23 cellular contexts compared by ENCODE assay signal in the genomic region with DNA sequence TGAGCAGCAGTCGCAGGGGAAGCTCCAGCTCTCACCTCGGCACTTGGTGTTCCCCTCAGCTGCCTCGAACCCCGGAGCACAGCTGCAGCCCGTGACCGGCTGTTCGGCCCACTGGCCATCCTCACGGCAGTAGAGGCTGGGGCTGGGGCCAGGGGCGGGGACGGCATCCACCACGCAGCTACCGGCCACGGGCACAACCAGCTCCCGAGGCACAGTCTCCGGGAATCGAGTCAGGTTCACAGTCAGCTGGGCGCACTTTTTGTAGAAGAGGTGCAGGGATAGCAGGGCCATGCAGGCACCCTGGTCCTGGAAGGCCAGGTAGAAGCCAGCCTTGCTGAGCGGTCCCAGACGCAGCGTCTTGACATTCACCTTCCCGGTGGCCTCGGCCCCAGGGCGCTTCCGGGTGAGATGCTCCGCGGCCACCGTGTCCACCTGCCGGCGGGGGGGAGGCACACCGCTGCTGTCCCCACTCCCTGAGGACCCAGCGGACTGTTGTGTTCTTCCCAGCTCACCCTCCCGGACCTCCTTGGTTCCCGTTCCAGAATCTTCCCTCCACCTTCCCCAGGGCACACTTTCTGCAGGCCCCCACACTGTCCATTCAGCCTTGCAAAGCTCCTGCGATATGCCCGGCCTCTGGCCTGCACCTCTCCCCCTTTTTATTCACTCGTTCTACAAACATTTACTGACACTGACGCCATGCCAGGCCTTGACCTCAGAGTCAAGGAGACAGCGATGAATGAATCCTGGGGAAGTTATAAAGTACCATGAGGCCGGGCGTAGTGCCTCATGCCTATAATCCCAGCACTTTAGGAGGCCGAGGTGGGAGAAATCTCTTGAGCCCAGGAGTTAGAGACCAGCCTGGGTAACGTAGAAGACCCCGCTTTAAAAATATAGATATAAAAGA. TPM values are rescaled to one million over a fixed set of nuclear protein-coding genes. Genes with fewer than 3 reads are reported as not detected.
DNase-seq lines count a peak whose midpoint lies in the region; ATAC-seq, FAIRE-seq and TF ChIP-seq lines count a peak whose summit lies in the region.
"Had no signal": no experiment of that assay in that cellular context is flagged by ENCODE, and none has a peak within 500 bp of the region (broad histone marks: within the 10 kb centered on the region; RNA-seq: fewer than 3 reads in every experiment).

No MANE protein-coding gene starts in this region.

- peaks cover 8% of the 10 kb centered on the region for H3K4me1 ChIP-seq in ovary (ENCODE audit: insufficient read depth)
- H3K4me1 ChIP-seq: BE2C had no signal

- peaks cover 45% of the 10 kb centered on the region for H3K36me3 ChIP-seq in H7 (replicated peaks; ENCODE audit: control insufficient read depth, insufficient read depth, low read length)
- no peaks in the 10 kb centered on the region for H3K36me3 ChIP-seq in ovary
- H3K36me3 ChIP-seq: BE2C had no signal

- H3K27me3 ChIP-seq in H7 (ENCODE audit: control insufficient read depth, insufficient read depth, low read length) (no peaks in the 10 kb centered on the region), ovary (no peaks in the 10 kb centered on the region)
- H3K27me3 ChIP-seq: SJCRH30 had no signal

- H3K4me3 ChIP-seq in H7 (ENCODE audit: insufficient read depth, low read depth, low read length) (no peak overlapping the region), ovary (no peak overlapping the region)
- H3K4me3 ChIP-seq: A549, SJCRH30 had no signal

- no peak for TF ChIP-seq POLR2A in ovary (IDR thresholded peaks at IDR 0.05)

- H3K4me1 Mint-ChIP-seq in activated T-helper 1 cell treated with anti-CD3 and anti-CD28 coated beads, Interleukin-12 subunit alpha, Interleukin-12 subunit beta, Interleukin-2, Interleukin-4 antibody, amounts not matched to agents 30 ng/mL and 10 ng/mL and 1 ng/mL, durations not matched to agents 14 hours and 24 hours and 36 hours (ENCODE audit: low read depth) = peaks cover 9% of the 10 kb centered on the region

- intact Hi-C loops in ovary (cut with DNase I) = no loop called here
- intact Hi-C loops in activated T-helper 1 cell treated with anti-CD3 and anti-CD28 coated beads, Interleukin-12 subunit alpha, Interleukin-12 subunit beta, Interleukin-2, Interleukin-4 antibody, amounts not matched to agents 30 ng/mL and 10 ng/mL and 1 ng/mL, durations not matched to agents 14 hours and 24 hours and 36 hours (cut with micrococcal nuclease) = no loop called here

- DNase-seq in D721Med (ENCODE audit: insufficient read length, low spot score) (peak; percentile 6), H7 (peak; percentile 40), left lobe of liver (ENCODE audit: low spot score) (peak; percentile 70), ovary (peak; percentile 69 to 84 (median 72)), GOT3 (lab: John Stamatoyannopoulos, UW) (no peak)
- no peak for DNase-seq in stimulated activated CD4-positive, alpha-beta T cell treated with anti-CD3 and anti-CD28 coated beads, Interleukin-15, amount 100 ng/mL, for 24 hours
- DNase-seq in activated T-helper 1 cell treated with anti-CD3 and anti-CD28 coated beads, Interleukin-12 subunit alpha, Interleukin-12 subunit beta, Interleukin-2, Interleukin-4 antibody, amounts not matched to agents 30 ng/mL and 10 ng/mL and 1 ng/mL, durations not matched to agents 14 hours and 24 hours and 36 hours (ENCODE audit: low spot score) = no peak
- DNase-seq: BE2C; Caco-2; HCEC 1CT; KG1; NCI-H1092 treated with DMSO at 0.1 percent for 48 hours; NCI-H1436 treated with DMSO at 0.1 percent for 48 hours; NCI-H2029; NCI-H226; NCI-H510A treated with DMSO at 0.1 percent for 48 hours; NCI-H774; NK-92 treated with Interleukin-12 subunit alpha and Interleukin-12 subunit beta, amount 100 ng/mL, for 24 hours; SJCRH30 had no signal

- H3K36me3 Mint-ChIP-seq in activated T-helper 1 cell treated with anti-CD3 and anti-CD28 coated beads, Interleukin-12 subunit alpha, Interleukin-12 subunit beta, Interleukin-2, Interleukin-4 antibody, amounts not matched to agents 30 ng/mL and 10 ng/mL and 1 ng/mL, durations not matched to agents 14 hours and 24 hours and 36 hours (ENCODE audit: low read depth) = no peaks in the 10 kb centered on the region

- H3K27ac Mint-ChIP-seq in activated T-helper 1 cell treated with anti-CD3 and anti-CD28 coated beads, Interleukin-12 subunit alpha, Interleukin-12 subunit beta, Interleukin-2, Interleukin-4 antibody, amounts not matched to agents 30 ng/mL and 10 ng/mL and 1 ng/mL, durations not matched to agents 14 hours and 24 hours and 36 hours = no peak overlapping the region

- H3K27me3 Mint-ChIP-seq in activated T-helper 1 cell treated with anti-CD3 and anti-CD28 coated beads, Interleukin-12 subunit alpha, Interleukin-12 subunit beta, Interleukin-2, Interleukin-4 antibody, amounts not matched to agents 30 ng/mL and 10 ng/mL and 1 ng/mL, durations not matched to agents 14 hours and 24 hours and 36 hours (ENCODE audit: insufficient read depth) = peaks cover 18% of the 10 kb centered on the region

- H3K9me3 ChIP-seq in ovary = no peaks in the 10 kb centered on the region
- H3K9me3 ChIP-seq: A549, BE2C, Caco-2, SJCRH30 had no signal

- H3K9me3 Mint-ChIP-seq in activated T-helper 1 cell treated with anti-CD3 and anti-CD28 coated beads, Interleukin-12 subunit alpha, Interleukin-12 subunit beta, Interleukin-2, Interleukin-4 antibody, amounts not matched to agents 30 ng/mL and 10 ng/mL and 1 ng/mL, durations not matched to agents 14 hours and 24 hours and 36 hours = no peaks in the 10 kb centered on the region

- TF ChIP-seq CTCF in D721Med (IDR thresholded peaks at IDR 0.05; ENCODE audit: insufficient read depth, missing control alignments) (no peak), ovary (IDR thresholded peaks at IDR 0.05) (no peak)

- no peak overlapping the region for H3K4me3 Mint-ChIP-seq in activated T-helper 1 cell treated with anti-CD3 and anti-CD28 coated beads, Interleukin-12 subunit alpha, Interleukin-12 subunit beta, Interleukin-2, Interleukin-4 antibody, amounts not matched to agents 30 ng/mL and 10 ng/mL and 1 ng/mL, durations not matched to agents 14 hours and 24 hours and 36 hours

- peak; percentile 7 for ATAC-seq in left lobe of liver
- ATAC-seq: A549 had no signal

- no peak for TF ChIP-seq EP300 in ovary (IDR thresholded peaks at IDR 0.05)

- FAIRE-seq in D721Med (lab: Jason Lieb, UNC) = no peak
- FAIRE-seq: A549, GM12891, GM18507, GM19239 had no signal

- WGBS in ovary, 3 donors = 67 to 78% (median 77%) methylated on average over 35 to 43 of the region's 43 CpGs

- H3K27ac ChIP-seq in ovary = peak overlapping the region in 1 of 2 donors; percentile 89
- H3K27ac ChIP-seq: A549, SJCRH30 had no signal

RNA-seq across cellular contexts. Expression of gene EPHB4, which starts 4.8 kb away (rescaled TPM):
- 141 and 143 TPM in 2 replicates for total RNA-seq in H7 (2014; rRNA removed; shearing (Covaris generic))
- total RNA-seq in left lobe of liver (48.8 TPM), ovary (100 to 1,000 TPM in 3 of 7 donors, 10 to 100 TPM in 4; 31.0 to 119 (median 89.8) TPM)
- 10 to 100 TPM; 24.4 to 38.2 TPM for polyA plus RNA-seq in ovary
- 2.4 and 2.8 TPM in 2 replicates for total RNA-seq in activated T-helper 1 cell treated with anti-CD3 and anti-CD28 coated beads, Interleukin-12 subunit alpha, Interleukin-12 subunit beta, Interleukin-2, Interleukin-4 antibody, amounts not matched to agents 30 ng/mL and 10 ng/mL and 1 ng/mL, durations not matched to agents 14 hours and 24 hours and 36 hours

RNA-seq across cellular contexts. Expression of gene SLC12A9, which starts 30.0 kb away (rescaled TPM):
- 21.9 and 27.9 TPM in 2 replicates for total RNA-seq in H7 (2014; rRNA removed; shearing (Covaris generic))
- total RNA-seq in left lobe of liver (10.1 TPM), ovary (10 to 100 TPM; 10.1 to 31.8 (median 26.9) TPM)
- polyA plus RNA-seq in ovary = 10 to 100 TPM in 1 of 2 donors, 1 to 10 TPM in 1; 4.7 to 20.9 TPM
- total RNA-seq in activated T-helper 1 cell treated with anti-CD3 and anti-CD28 coated beads, Interleukin-12 subunit alpha, Interleukin-12 subunit beta, Interleukin-2, Interleukin-4 antibody, amounts not matched to agents 30 ng/mL and 10 ng/mL and 1 ng/mL, durations not matched to agents 14 hours and 24 hours and 36 hours = 46.0 and 47.9 TPM in 2 replicates

RNA-seq across cellular contexts. Expression of gene TRIP6, which starts 44.7 kb away (rescaled TPM):
- 95.7 and 118 TPM in 2 replicates for total RNA-seq in H7 (2014; rRNA removed; shearing (Covaris generic))
- total RNA-seq in left lobe of liver (24.6 TPM), ovary (10 to 100 TPM; 42.9 to 98.8 (median 82.0) TPM)
- 10 to 100 TPM; 17.3 to 72.5 TPM for polyA plus RNA-seq in ovary
- 41.5 and 44.1 TPM in 2 replicates for total RNA-seq in activated T-helper 1 cell treated with anti-CD3 and anti-CD28 coated beads, Interleukin-12 subunit alpha, Interleukin-12 subunit beta, Interleukin-2, Interleukin-4 antibody, amounts not matched to agents 30 ng/mL and 10 ng/mL and 1 ng/mL, durations not matched to agents 14 hours and 24 hours and 36 hours

RNA-seq across cellular contexts. Expression of gene SRRT, which starts 52.4 kb away (rescaled TPM):
- total RNA-seq in H7 (2014; rRNA removed; shearing (Covaris generic)) = 82.8 and 101 TPM in 2 replicates
- 53.9 TPM for total RNA-seq in left lobe of liver
- 100 to 1,000 TPM in 5 of 7 donors, 10 to 100 TPM in 2; 74.2 to 191 (median 149) TPM for total RNA-seq in ovary
- polyA plus RNA-seq in ovary = 100 to 1,000 TPM in 1 of 2 donors, 10 to 100 TPM in 1; 45.8 to 111 TPM
- 294 and 306 TPM in 2 replicates for total RNA-seq in activated T-helper 1 cell treated with anti-CD3 and anti-CD28 coated beads, Interleukin-12 subunit alpha, Interleukin-12 subunit beta, Interleukin-2, Interleukin-4 antibody, amounts not matched to agents 30 ng/mL and 10 ng/mL and 1 ng/mL, durations not matched to agents 14 hours and 24 hours and 36 hours

Comparison
In these comparisons a context has a peak if more than half of its experiments do, and no peak if none do; other contexts are left out.
1. DNase-seq: peak in D721Med (single experiment), H7 (single experiment), left lobe of liver (single experiment) and ovary (5 of 5); none in stimulated activated CD4-positive, alpha-beta T cell treated with anti-CD3 and anti-CD28 coated beads, Interleukin-15, amount 100 ng/mL, for 24 hours (single experiment), GOT3 (single experiment) and activated T-helper 1 cell treated with anti-CD3 and anti-CD28 coated beads, Interleukin-12 subunit alpha, Interleukin-12 subunit beta, Interleukin-2, Interleukin-4 antibody, amounts not matched to agents 30 ng/mL and 10 ng/mL and 1 ng/mL, durations not matched to agents 14 hours and 24 hours and 36 hours (single experiment).